Comparison of ENCODE assay signal across 14 cellular contexts in the genomic region with DNA sequence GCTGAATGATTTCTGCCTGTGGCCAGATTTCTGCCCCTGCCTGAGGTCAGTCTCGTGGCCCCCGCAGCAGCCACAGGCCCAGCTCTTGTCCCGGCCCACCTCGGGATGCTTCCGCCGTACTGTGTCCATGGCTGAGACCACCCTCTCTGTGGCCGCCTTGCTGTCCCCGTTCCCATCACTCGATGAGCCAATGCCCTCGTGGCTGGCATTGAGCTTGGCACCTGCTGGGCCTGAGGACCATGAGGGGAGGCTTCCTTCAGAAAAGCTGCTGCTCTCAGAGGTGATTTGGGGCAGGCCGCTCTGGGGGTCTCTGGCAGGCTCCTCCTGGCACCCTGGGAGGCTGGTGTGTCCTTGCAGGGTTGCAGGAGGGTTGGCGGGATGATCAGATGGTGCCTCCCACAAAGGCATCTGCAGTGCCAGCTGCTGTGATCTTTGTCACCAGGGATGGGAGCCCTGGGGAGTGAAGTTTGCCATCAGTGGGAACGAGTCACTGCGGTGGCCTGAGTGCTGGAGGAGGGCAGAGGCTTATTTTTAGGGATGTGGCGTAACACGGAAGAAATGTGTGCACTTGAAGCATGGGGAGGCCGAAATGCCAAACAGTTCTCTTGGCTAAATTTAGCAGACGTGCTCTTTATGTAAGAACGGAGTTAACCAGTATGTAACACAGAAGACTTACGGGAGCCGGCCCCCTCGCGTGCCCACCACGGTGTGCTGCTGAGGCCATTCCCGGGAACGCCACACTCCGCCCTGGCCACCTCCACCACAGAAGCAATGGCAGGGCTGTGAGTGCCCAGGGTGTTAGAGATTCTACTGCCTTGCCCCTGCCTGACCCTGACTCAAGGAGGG. TPM values are rescaled to one million over a fixed set of nuclear protein-coding genes. Genes with fewer than 3 reads are reported as not detected.
DNase-seq lines count a peak whose midpoint lies in the region; ATAC-seq and TF ChIP-seq lines count a peak whose summit lies in the region.
"Had no signal": no experiment of that assay in that cellular context is flagged by ENCODE, and none has a peak within 500 bp of the region (broad histone marks: within the 10 kb centered on the region; RNA-seq: fewer than 3 reads in every experiment).

No MANE protein-coding gene starts in this region.

- H3K4me1 ChIP-seq in esophagus muscularis mucosa (peaks cover 37 to 48% (median 42%) of the 10 kb centered on the region in 4 donors), neural progenitor cell (no peaks in the 10 kb centered on the region), uterus (peaks cover 0 to 4% of the 10 kb centered on the region in 2 donors)

- POLR2A ChIA-PET in RWPE1 (lab: Yijun Ruan, JAX; ENCODE audit: low non-redundant PET), result no interaction called here

- peak overlapping the region; percentile 72 to 82 (median 76) for H3K27ac ChIP-seq in esophagus muscularis mucosa (replicated peaks in 1 of 4)
- no peak overlapping the region for H3K27ac ChIP-seq in neural progenitor cell
- H3K27ac ChIP-seq in uterus, result peak overlapping the region; percentile 61 to 78
- H3K27ac ChIP-seq in RWPE1, result no peak overlapping the region

- H3K27me3 ChIP-seq in esophagus muscularis mucosa (no peaks in the 10 kb centered on the region), neural progenitor cell (no peaks in the 10 kb centered on the region), uterus (no peaks in the 10 kb centered on the region)

- H2AFZ ChIP-seq in neural progenitor cell (replicated peaks), result no peak overlapping the region

- H3F3A ChIP-seq in neural progenitor cell (ENCODE audit: low read depth), result no peaks in the 10 kb centered on the region

- H3K79me2 ChIP-seq in neural progenitor cell (ENCODE audit: low read depth), result no peaks in the 10 kb centered on the region

- no peaks in the 10 kb centered on the region for H3K9me3 Mint-ChIP-seq in activated T-cell treated with anti-CD3 and anti-CD28 coated beads, Interleukin-2, amount 50 U/mL, for 4 hours
- H3K9me3 Mint-ChIP-seq in neural progenitor cell, result peaks cover 7% of the 10 kb centered on the region
- no peaks in the 10 kb centered on the region for H3K9me3 Mint-ChIP-seq in activated T-helper 17 cell treated with anti-CD3 and anti-CD28 coated beads, Interleukin-2, amount 50 U/mL, for 72 hours
- peaks cover 3% of the 10 kb centered on the region for H3K9me3 Mint-ChIP-seq in stimulated activated effector memory CD8-positive, alpha-beta T cell treated with anti-CD3 and anti-CD28 coated beads, Interleukin-12 subunit alpha, Interleukin-12 subunit beta, amount 100 ng/mL, for 72 hours
- H3K9me3 Mint-ChIP-seq: effector memory CD8-positive, alpha-beta T cell had no signal

- H3K36me3 ChIP-seq in esophagus muscularis mucosa (peaks cover 0 to 8% (median 0%) of the 10 kb centered on the region in 4 donors), neural progenitor cell (no peaks in the 10 kb centered on the region), uterus (no peaks in the 10 kb centered on the region)

- CTCF ChIA-PET in RWPE1 (lab: Yijun Ruan, JAX), result no interaction called here

- H4K20me1 ChIP-seq in neural progenitor cell (ENCODE audit: low read depth), result no peaks in the 10 kb centered on the region

- H3K4me3 ChIP-seq in esophagus muscularis mucosa, result no peak overlapping the region
- no peak overlapping the region for H3K4me3 ChIP-seq in neural progenitor cell
- no peak overlapping the region for H3K4me3 ChIP-seq in uterus

- TF ChIP-seq EP300 in esophagus muscularis mucosa (IDR thresholded peaks at IDR 0.05), result peak; percentile 4

- no peak overlapping the region for H3K4me2 ChIP-seq in neural progenitor cell

- intact Hi-C loops in esophagus muscularis mucosa (cut with DNase I) (no loop called here), uterus (cut with DNase I; ENCODE audit: low total_unique reads) (no loop called here)

- peaks cover 2% of the 10 kb centered on the region for H3K27me3 Mint-ChIP-seq in activated T-cell treated with anti-CD3 and anti-CD28 coated beads, Interleukin-2, amount 50 U/mL, for 4 hours (ENCODE audit: low read depth)
- H3K27me3 Mint-ChIP-seq in neural progenitor cell (ENCODE audit: insufficient read depth, low read depth), result peaks cover 5% of the 10 kb centered on the region
- H3K27me3 Mint-ChIP-seq in activated T-helper 17 cell treated with anti-CD3 and anti-CD28 coated beads, Interleukin-2, amount 50 U/mL, for 72 hours, result no peaks in the 10 kb centered on the region
- H3K27me3 Mint-ChIP-seq: effector memory CD8-positive, alpha-beta T cell had no signal

- H3K4me3 Mint-ChIP-seq in activated T-cell treated with anti-CD3 and anti-CD28 coated beads, Interleukin-2, amount 50 U/mL, for 4 hours, result no peak overlapping the region
- no peak overlapping the region for H3K4me3 Mint-ChIP-seq in neural progenitor cell
- no peak overlapping the region for H3K4me3 Mint-ChIP-seq in activated T-helper 17 cell treated with anti-CD3 and anti-CD28 coated beads, Interleukin-2, amount 50 U/mL, for 72 hours
- no peak overlapping the region for H3K4me3 Mint-ChIP-seq in stimulated activated effector memory CD8-positive, alpha-beta T cell treated with anti-CD3 and anti-CD28 coated beads, Interleukin-12 subunit alpha, Interleukin-12 subunit beta, amount 100 ng/mL, for 72 hours
- H3K4me3 Mint-ChIP-seq: effector memory CD8-positive, alpha-beta T cell had no signal

- H3K4me1 Mint-ChIP-seq in activated T-cell treated with anti-CD3 and anti-CD28 coated beads, Interleukin-2, amount 50 U/mL, for 4 hours (ENCODE audit: low read depth), result no peaks in the 10 kb centered on the region
- H3K4me1 Mint-ChIP-seq in neural progenitor cell, result peaks cover 26% of the 10 kb centered on the region
- no peaks in the 10 kb centered on the region for H3K4me1 Mint-ChIP-seq in activated T-helper 17 cell treated with anti-CD3 and anti-CD28 coated beads, Interleukin-2, amount 50 U/mL, for 72 hours
- H3K4me1 Mint-ChIP-seq in stimulated activated effector memory CD8-positive, alpha-beta T cell treated with anti-CD3 and anti-CD28 coated beads, Interleukin-12 subunit alpha, Interleukin-12 subunit beta, amount 100 ng/mL, for 72 hours, result no peaks in the 10 kb centered on the region

- ATAC-seq in activated T-cell treated with anti-CD3 and anti-CD28 coated beads, Interleukin-2, amount 50 U/mL, for 4 hours, result no peak
- ATAC-seq in activated T-helper 17 cell treated with anti-CD3 and anti-CD28 coated beads, Interleukin-2, amount 50 U/mL, for 72 hours (replicated peaks), result no peak
- no peak for ATAC-seq in stimulated activated effector memory CD8-positive, alpha-beta T cell treated with anti-CD3 and anti-CD28 coated beads, Interleukin-12 subunit alpha, Interleukin-12 subunit beta, amount 100 ng/mL, for 72 hours
- ATAC-seq: effector memory CD8-positive, alpha-beta T cell had no signal

- peak overlapping the region; percentile 86 for H3K27ac Mint-ChIP-seq in neural progenitor cell
- no peak overlapping the region for H3K27ac Mint-ChIP-seq in activated T-helper 17 cell treated with anti-CD3 and anti-CD28 coated beads, Interleukin-2, amount 50 U/mL, for 72 hours
- H3K27ac Mint-ChIP-seq in stimulated activated effector memory CD8-positive, alpha-beta T cell treated with anti-CD3 and anti-CD28 coated beads, Interleukin-12 subunit alpha, Interleukin-12 subunit beta, amount 100 ng/mL, for 72 hours, result no peak overlapping the region

- H3K9me3 ChIP-seq in esophagus muscularis mucosa (no peaks in the 10 kb centered on the region), neural progenitor cell (ENCODE audit: low read depth) (no peaks in the 10 kb centered on the region), uterus (no peaks in the 10 kb centered on the region)

- peak; percentile 3 for DNase-seq in activated T-cell treated with anti-CD3 and anti-CD28 coated beads, Interleukin-2, amount 50 U/mL, for 1 hour
- no peak for DNase-seq in activated T-cell treated with anti-CD3 and anti-CD28 coated beads, Interleukin-2, amount 50 U/mL, for 4 hours
- DNase-seq in esophagus muscularis mucosa (ENCODE audit: extremely low spot score) (no peak), neural progenitor cell (ENCODE audit: low spot score) (no peak), uterus (no peak), RWPE1 (ENCODE audit: low spot score) (no peak)
- DNase-seq in stimulated activated effector memory CD8-positive, alpha-beta T cell treated with anti-CD3 and anti-CD28 coated beads, Interleukin-12 subunit alpha, Interleukin-12 subunit beta, amount 100 ng/mL, for 72 hours (ENCODE audit: low spot score in 2 of 2), result no peak
- DNase-seq: COR-L47; effector memory CD8-positive, alpha-beta T cell; Kasumi-1; NCI-H2081 treated with DMSO at 0.1 percent for 48 hours; OCI-M1 had no signal

- WGBS in esophagus muscularis mucosa, result 92% methylated on average over 23 of the region's 27 CpGs

- H3K9ac ChIP-seq in neural progenitor cell, result no peak overlapping the region

- no peak for TF ChIP-seq CTCF in esophagus muscularis mucosa (IDR thresholded peaks at IDR 0.05)
- TF ChIP-seq CTCF in neural progenitor cell (IDR thresholded peaks at IDR 0.05), result no peak
- TF ChIP-seq CTCF in uterus (IDR thresholded peaks at IDR 0.05), result no peak
- no peak for TF ChIP-seq CTCF in RWPE1 (conservative IDR thresholded peaks at IDR 0.05; ENCODE audit: low read depth)

- no peak for TF ChIP-seq POLR2A in esophagus muscularis mucosa (IDR thresholded peaks at IDR 0.05; ENCODE audit: low read depth)
- TF ChIP-seq POLR2A in uterus (IDR thresholded peaks at IDR 0.05), result no peak

- H3K36me3 Mint-ChIP-seq in activated T-cell treated with anti-CD3 and anti-CD28 coated beads, Interleukin-2, amount 50 U/mL, for 4 hours (ENCODE audit: insufficient read depth), result no peaks in the 10 kb centered on the region
- H3K36me3 Mint-ChIP-seq in neural progenitor cell, result peaks cover 4% of the 10 kb centered on the region
- no peaks in the 10 kb centered on the region for H3K36me3 Mint-ChIP-seq in activated T-helper 17 cell treated with anti-CD3 and anti-CD28 coated beads, Interleukin-2, amount 50 U/mL, for 72 hours (ENCODE audit: low read depth)
- H3K36me3 Mint-ChIP-seq in stimulated activated effector memory CD8-positive, alpha-beta T cell treated with anti-CD3 and anti-CD28 coated beads, Interleukin-12 subunit alpha, Interleukin-12 subunit beta, amount 100 ng/mL, for 72 hours, result no peaks in the 10 kb centered on the region

RNA-seq across cellular contexts. Expression of a gene that starts 47.7 kb away (rescaled TPM):
- under 1 TPM; 0.14 to 0.30 (median 0.26) TPM for total RNA-seq in activated T-cell treated with anti-CD3 and anti-CD28 coated beads, Interleukin-2, amount 50 U/mL, for 4 hours
- total RNA-seq in esophagus muscularis mucosa (10 to 100 TPM in 2 of 4 donors, 1 to 10 TPM in 2; 9.3 to 16.6 (median 12.1) TPM), neural progenitor cell (ENCODE audit: low replicate concordance) (0.92 and 3.1 TPM in 2 replicates), uterus (1 to 10 TPM; 3.1 to 9.8 (median 4.5) TPM)
- 1 to 10 TPM in 1 of 2 donors, not detected in 1; 1.2 TPM for total RNA-seq in activated T-helper 17 cell treated with anti-CD3 and anti-CD28 coated beads, Interleukin-2, amount 50 U/mL, for 72 hours
- total RNA-seq: A673 had no signal

Comparison
In these comparisons a context has a peak if more than half of its experiments do, and no peak if none do; other contexts are left out.
1. H3K27ac ChIP-seq: peak in esophagus muscularis mucosa (4 of 4) and uterus (2 of 2); none in neural progenitor cell (single experiment) and RWPE1 (single experiment).